In genomic region chr15:32956006-32956405, GRCh38 we compare ENCODE assay signal across 9 cellular contexts.
A peak's percentile ranks its signal among the peaks of the same experiment; 100 is the strongest.
DNase-seq lines count a peak whose midpoint lies in the region; ATAC-seq and TF ChIP-seq lines count a peak whose summit lies in the region.
"Had no signal": no experiment of that assay in that cellular context is flagged by ENCODE, and none has a peak within 500 bp of the region (broad histone marks: within the 10 kb centered on the region; RNA-seq: fewer than 3 reads in every experiment).

No MANE protein-coding gene starts in this region.

- H3K4me3 ChIP-seq in AG09309 (ENCODE audit: control insufficient read depth, low read depth, low read length) (no peak overlapping the region), Panc1 (ENCODE audit: low read depth in 2 of 2, low read length in 2 of 2) (no peak overlapping the region), fibroblast of the aortic adventitia (ENCODE audit: low read depth, low read length) (no peak overlapping the region)
- H3K4me3 ChIP-seq: HAP-1 had no signal

- no peaks in the 10 kb centered on the region for H3K9me3 ChIP-seq in Panc1 (ENCODE audit: control insufficient read depth, insufficient read depth, low read depth, low read length)
- H3K9me3 ChIP-seq: HAP-1 had no signal

- POLR2A ChIA-PET in Panc1 (lab: Charles Lee) = interaction anchor here (0.6 kb wide), 1 partner anchor 76 kb away, joined by 4 read pairs; no protein-coding TSS in a partner anchor

- ATAC-seq in Panc1 (peak; percentile 48; the same call in 1 of the 2 replicates), sciatic nerve (peak; percentile 81), GM18858 (IDR thresholded peaks at IDR 0.05; ENCODE audit: unreplicated experiment) (no peak), HG03135 (IDR thresholded peaks at IDR 0.05; ENCODE audit: unreplicated experiment) (no peak)

- no peaks in the 10 kb centered on the region for H3K36me3 ChIP-seq in Panc1 (ENCODE audit: control insufficient read depth, insufficient read depth, low read length)
- H3K36me3 ChIP-seq: HAP-1 had no signal

- CTCF ChIA-PET in Panc1 (lab: Charles Lee) = interaction anchor here (0.9 to 1.4 kb wide), 2 partner anchors 20 to 112 kb away, joined by 4 to 8 read pairs; no protein-coding TSS in a partner anchor

- in situ Hi-C loops in Panc1 (cut with HindIII; ENCODE audit: low pct_unique_long_range_greater_than_20kb, low sequenced_read_pairs) = no loop called here

- intact Hi-C loops in Panc1 (cut with micrococcal nuclease; ENCODE audit: unreplicated experiment) (loop anchor here (5.0 to 10.0 kb wide), 2 partner anchors 104 to 291 kb away; no protein-coding TSS in a partner anchor), sciatic nerve (cut with DNase I) (no loop called here)

- BruUV-seq in Panc1 (replicated peaks; lab: Mats Ljungman, UMichigan) = no TSS peak

- H3K27me3 ChIP-seq in Panc1 (ENCODE audit: control insufficient read depth, insufficient read depth, low read length) = no peaks in the 10 kb centered on the region

- no peaks in the 10 kb centered on the region for H3K4me1 ChIP-seq in Panc1 (ENCODE audit: control insufficient read depth, insufficient read depth, low read length)
- H3K4me1 ChIP-seq: HAP-1 had no signal

- peak; percentile 73 for TF ChIP-seq CTCF in AG09309 (IDR thresholded peaks at IDR 0.05; ENCODE audit: control insufficient read depth, insufficient read depth, low read depth, low read length, missing control alignments)
- TF ChIP-seq CTCF in Panc1 (IDR thresholded peaks at IDR 0.05) = peak; percentile 74
- TF ChIP-seq CTCF in fibroblast of the aortic adventitia (IDR thresholded peaks at IDR 0.05; ENCODE audit: insufficient read depth, low read length) = peak; percentile 81

- H3K27ac ChIP-seq in Panc1 (ENCODE audit: low read length) = no peak overlapping the region

- peak; percentile 80 for DNase-seq in AG09309 (ENCODE audit: low read depth)
- DNase-seq in H4 (ENCODE audit: low spot score) = peak; percentile 68
- DNase-seq in Panc1 (ENCODE audit: low read depth, low spot score) = no peak
- DNase-seq in fibroblast of the aortic adventitia (ENCODE audit: low read depth) = peak; percentile 98
- no peak for DNase-seq in sciatic nerve (ENCODE audit: low spot score)
- no peak for DNase-seq in activated naive CD4-positive, alpha-beta T cell treated with Interleukin-2 at 50 U/mL for 16 hours

Comparison
In these comparisons a context has a peak if more than half of its experiments do, and no peak if none do; other contexts are left out.
1. DNase-seq: peak in AG09309 (single experiment), H4 (single experiment) and fibroblast of the aortic adventitia (single experiment); none in Panc1 (single experiment), sciatic nerve (single experiment) and activated naive CD4-positive, alpha-beta T cell treated with Interleukin-2 at 50 U/mL for 16 hours (single experiment).
2. ATAC-seq: peak in Panc1 (single experiment) and sciatic nerve (single experiment); none in GM18858 (single experiment) and HG03135 (single experiment).
3. Peak in every context shown above with its lines, with median percentiles within 50 percentile points of each other: CTCF ChIP-seq.